18 cellular contexts compared by ENCODE assay signal in genomic region chr2:77095096-77095495, GRCh38.
DNase-seq lines count a peak whose midpoint lies in the region; ATAC-seq and TF ChIP-seq lines count a peak whose summit lies in the region.
"Had no signal": no experiment of that assay in that cellular context is flagged by ENCODE, and none has a peak within 500 bp of the region (broad histone marks: within the 10 kb centered on the region; RNA-seq: fewer than 3 reads in every experiment).

No MANE protein-coding gene starts in this region.

- H4K8ac ChIP-seq in H9 (replicated peaks; ENCODE audit: insufficient read length, low read depth, low read length): no peak overlapping the region

- H3K27me3 Mint-ChIP-seq in H9 (ENCODE audit: low read depth) (no peaks in the 10 kb centered on the region), endodermal cell (ENCODE audit: insufficient read depth) (no peaks in the 10 kb centered on the region)
- H3K27me3 Mint-ChIP-seq: CD4-positive, alpha-beta memory T cell had no signal

- no peak overlapping the region for H2BK20ac ChIP-seq in H9 (ENCODE audit: low read depth, low read length, poor library complexity, severe bottlenecking)

- H3K36me3 ChIP-seq in DOHH2 (ENCODE audit: control insufficient read depth, low read length) (no peaks in the 10 kb centered on the region), Karpas-422 (ENCODE audit: insufficient read depth, low read length) (no peaks in the 10 kb centered on the region), iPS-18a (ENCODE audit: control insufficient read depth, low read depth, low read length) (peaks cover 44% of the 10 kb centered on the region), endodermal cell (ENCODE audit: control insufficient read depth, insufficient read depth, low read length) (peaks cover 7% of the 10 kb centered on the region), aorta (ENCODE audit: control insufficient read depth in 1 of 2, insufficient read depth in 2 of 2, low read length in 1 of 2) (no peaks in the 10 kb centered on the region)
- H3K36me3 ChIP-seq: BLaER1, HAP-1 had no signal

- no peak overlapping the region for H3K23ac ChIP-seq in H9 (ENCODE audit: insufficient read length, low read depth, low read length)

- no peak overlapping the region for H3K14ac ChIP-seq in H9 (ENCODE audit: insufficient read depth, low read length)

- H3K79me2 ChIP-seq in DOHH2 (ENCODE audit: control insufficient read depth, low read length) (no peaks in the 10 kb centered on the region), H9 (ENCODE audit: insufficient read depth, low read length) (peaks cover 5% of the 10 kb centered on the region; the same call in 1 of the 2 replicates), Karpas-422 (ENCODE audit: low read length) (no peaks in the 10 kb centered on the region)

- peaks cover 59 to 66% of the 10 kb centered on the region in 2 experiments for H3K4me1 Mint-ChIP-seq in H9
- H3K4me1 Mint-ChIP-seq in endodermal cell: peaks cover 34% of the 10 kb centered on the region
- H3K4me1 Mint-ChIP-seq: CD14-positive monocyte; CD4-positive, alpha-beta memory T cell had no signal

- no peaks in the 10 kb centered on the region for H3K79me1 ChIP-seq in H9 (ENCODE audit: insufficient read depth, low read depth, low read length, poor library complexity, severe bottlenecking)

- no peaks in the 10 kb centered on the region for H3K9me2 ChIP-seq in DOHH2 (replicated peaks; ENCODE audit: control insufficient read depth, low read length)
- H3K9me2 ChIP-seq in Karpas-422 (replicated peaks; ENCODE audit: insufficient read depth, low read length): no peaks in the 10 kb centered on the region

- TF ChIP-seq CTCF in DOHH2 (IDR thresholded peaks at IDR 0.05; ENCODE audit: low read depth, low read length, poor library complexity, severe bottlenecking) (no peak), H9 (conservative IDR thresholded peaks at IDR 0.05) (no peak), endodermal cell (conservative IDR thresholded peaks at IDR 0.05) (no peak), omental fat pad (IDR thresholded peaks at IDR 0.05) (no peak)

- H3K27me3 ChIP-seq in DOHH2 (ENCODE audit: control insufficient read depth, low read length) (no peaks in the 10 kb centered on the region), H9 (ENCODE audit: insufficient read depth, low read length) (no peaks in the 10 kb centered on the region), Karpas-422 (ENCODE audit: low read length) (no peaks in the 10 kb centered on the region), iPS-18a (ENCODE audit: control insufficient read depth, insufficient read depth, low read length) (no peaks in the 10 kb centered on the region), endodermal cell (ENCODE audit: control insufficient read depth, insufficient read depth, low read length, poor library complexity, severe bottlenecking) (no peaks in the 10 kb centered on the region), aorta (ENCODE audit: control insufficient read depth in 1 of 2, insufficient read depth in 2 of 2, low read length in 1 of 2) (no peaks in the 10 kb centered on the region)
- H3K27me3 ChIP-seq: BLaER1 had no signal

- WGBS in H9 (ENCODE audit: extremely low coverage, insufficient read length, low lambda C conversion rate): no CpG with 5 or more reads among the region's 1 CpG
- WGBS in endodermal cell (ENCODE audit: insufficient coverage in 1 of 2, insufficient read length in 1 of 2), 2 experiments: 100% methylated on average over 1 of the region's 1 CpG; no CpG with 5 or more reads in 1 of the 2 experiments
- WGBS in aorta, 2 donors: 55 to 76% methylated on average over 1 of the region's 1 CpG

- H2BK12ac ChIP-seq in H9 (ENCODE audit: insufficient read length, low read depth, low read length): no peak overlapping the region

- H3T11ph ChIP-seq in H9 (ENCODE audit: low read length): no peak overlapping the region

- no peaks in the 10 kb centered on the region for H4K20me1 ChIP-seq in DOHH2 (ENCODE audit: control insufficient read depth, insufficient read depth, low read depth, low read length)
- H4K20me1 ChIP-seq in H9 (ENCODE audit: control insufficient read depth, insufficient read depth, insufficient read length): no peaks in the 10 kb centered on the region
- no peaks in the 10 kb centered on the region for H4K20me1 ChIP-seq in Karpas-422 (ENCODE audit: insufficient read depth, low read depth, low read length)
- H4K20me1 ChIP-seq: BLaER1 had no signal

- H3K4me1 ChIP-seq in DOHH2 (ENCODE audit: control insufficient read depth, low read length) (peaks cover 8% of the 10 kb centered on the region), H9 (ENCODE audit: insufficient read depth, low read length) (no peaks in the 10 kb centered on the region), Karpas-422 (ENCODE audit: low read length) (peaks cover 8% of the 10 kb centered on the region), iPS-18a (ENCODE audit: control insufficient read depth, low read depth, low read length) (peaks cover 15% of the 10 kb centered on the region), endodermal cell (ENCODE audit: control insufficient read depth, insufficient read depth, low read length) (no peaks in the 10 kb centered on the region), aorta (ENCODE audit: control insufficient read depth in 1 of 2, insufficient read depth in 2 of 2, low read length in 2 of 2) (no peaks in the 10 kb centered on the region)
- H3K4me1 ChIP-seq: BLaER1, HAP-1 had no signal

- H3K4me3 Mint-ChIP-seq in H9 (peak overlapping the region; percentile 50 to 67), endodermal cell (no peak overlapping the region)
- H3K4me3 Mint-ChIP-seq: CD14-positive monocyte; CD4-positive, alpha-beta memory T cell had no signal

- H2BK5ac ChIP-seq in H9 (ENCODE audit: insufficient read length, low read length): no peak overlapping the region

- H2AFZ ChIP-seq in H9 (ENCODE audit: low read length): no peak overlapping the region
- H2AFZ ChIP-seq in Karpas-422 (ENCODE audit: low read length): no peak overlapping the region

- no peak overlapping the region for H2AK5ac ChIP-seq in H9 (ENCODE audit: insufficient read length, low read length)

- H3K27ac Mint-ChIP-seq in H9 (peak overlapping the region in 1 of 3 experiments; percentile 93; a peak in 1 of 7 replicates), endodermal cell (no peak overlapping the region)
- H3K27ac Mint-ChIP-seq: CD14-positive monocyte; CD4-positive, alpha-beta memory T cell had no signal

- peaks cover 0 to 13% of the 10 kb centered on the region in 2 experiments; a peak in 3 of 5 replicates for H3K9me3 Mint-ChIP-seq in H9
- no peaks in the 10 kb centered on the region for H3K9me3 Mint-ChIP-seq in endodermal cell

- H3K9ac ChIP-seq in H9 (ENCODE audit: extremely low read depth, insufficient read length, low read length) (no peak overlapping the region), Karpas-422 (ENCODE audit: low read length) (no peak overlapping the region), iPS-18a (ENCODE audit: low read length) (no peak overlapping the region), endodermal cell (ENCODE audit: extremely low read depth, low read length, poor library complexity, severe bottlenecking) (no peak overlapping the region)
- H3K9ac ChIP-seq: BLaER1 had no signal

- DNase-seq in H9 (no peak), Karpas-422 (no peak), endodermal cell (no peak), aorta (no peak), omental fat pad (ENCODE audit: low spot score) (no peak)
- DNase-seq: 8988T; Calu3; CD4-positive, alpha-beta memory T cell; DND-41; GDM1; GOT3; IMR-90 had no signal

- no peak overlapping the region for H3K56ac ChIP-seq in H9 (ENCODE audit: insufficient read length, low read depth, low read length)

- ATAC-seq in aorta (ENCODE audit: low FRiP score) (no peak), omental fat pad (ENCODE audit: low FRiP score) (no peak)
- ATAC-seq: K562 had no signal

- H4K5ac ChIP-seq in H9 (ENCODE audit: insufficient read length, low read depth, low read length): no peak overlapping the region

- no peak overlapping the region for H3K4ac ChIP-seq in H9 (ENCODE audit: low read depth, low read length)

- no peak overlapping the region for H3K4me2 ChIP-seq in DOHH2 (ENCODE audit: low read length)
- H3K4me2 ChIP-seq in H9 (ENCODE audit: insufficient read depth, insufficient read length, low read length): peak overlapping the region; percentile 22
- peak overlapping the region; percentile 20 for H3K4me2 ChIP-seq in Karpas-422 (ENCODE audit: low read depth, low read length, poor library complexity, severe bottlenecking)
- H3K4me2 ChIP-seq: BLaER1 had no signal

- H3K4me3 ChIP-seq in DOHH2 (ENCODE audit: low read length) (0 out of 2 replicates have a peak overlapping the region, but pooled peaks have one; percentile 5), Karpas-422 (ENCODE audit: low read length) (no peak overlapping the region), iPS-18a (ENCODE audit: low read length) (peak overlapping the region; percentile 51), endodermal cell (ENCODE audit: low read length) (no peak overlapping the region), aorta (ENCODE audit: low read length in 2 of 2) (no peak overlapping the region)
- H3K4me3 ChIP-seq: BLaER1, HAP-1, K562 had no signal

- H3K9me3 ChIP-seq in DOHH2 (ENCODE audit: control insufficient read depth, insufficient read depth, low read length): no peaks in the 10 kb centered on the region
- H3K9me3 ChIP-seq in H9 (ENCODE audit: control insufficient read depth, low read depth, low read length): no peaks in the 10 kb centered on the region
- peaks cover 2% of the 10 kb centered on the region; the same call in 1 of the 2 replicates for H3K9me3 ChIP-seq in Karpas-422 (ENCODE audit: low read length)
- no peaks in the 10 kb centered on the region for H3K9me3 ChIP-seq in iPS-18a (ENCODE audit: control insufficient read depth, low read depth, low read length)
- H3K9me3 ChIP-seq in endodermal cell (ENCODE audit: control insufficient read depth, low read length): peaks cover 2% of the 10 kb centered on the region
- H3K9me3 ChIP-seq in aorta (ENCODE audit: control insufficient read depth, low read length): no peaks in the 10 kb centered on the region
- H3K9me3 ChIP-seq: BLaER1, HAP-1 had no signal

- no peak overlapping the region for H4K91ac ChIP-seq in H9 (ENCODE audit: insufficient read length, low read depth, low read length)

- H2BK120ac ChIP-seq in H9 (ENCODE audit: low read depth, low read length, poor library complexity, severe bottlenecking): no peak overlapping the region

- H3K36me3 Mint-ChIP-seq in H9 (ENCODE audit: insufficient read depth in 1 of 3, low read depth in 3 of 3) (peaks cover 67 to 77% (median 69%) of the 10 kb centered on the region in 3 experiments), endodermal cell (ENCODE audit: low read depth) (peaks cover 45% of the 10 kb centered on the region)
- H3K36me3 Mint-ChIP-seq: CD14-positive monocyte; CD4-positive, alpha-beta memory T cell had no signal

- no peak overlapping the region for H3K18ac ChIP-seq in H9 (ENCODE audit: insufficient read length, low read depth, low read length)

- H3F3A ChIP-seq in DOHH2 (ENCODE audit: control insufficient read depth, insufficient read depth): no peaks in the 10 kb centered on the region

- no peaks in the 10 kb centered on the region for H3K23me2 ChIP-seq in H9 (ENCODE audit: insufficient read length, low read depth, low read length, poor library complexity, severe bottlenecking)

- no peak overlapping the region for H2BK15ac ChIP-seq in H9 (ENCODE audit: low read depth, low read length)

- intact Hi-C loops in aorta (cut with DNase I): no loop called here

- H3K27ac ChIP-seq in DOHH2 (ENCODE audit: low read depth, low read length) (no peak overlapping the region), H9 (ENCODE audit: insufficient read length, low read depth, low read length) (no peak overlapping the region), Karpas-422 (ENCODE audit: low read length) (no peak overlapping the region), iPS-18a (ENCODE audit: low read length) (peak overlapping the region; percentile 21), endodermal cell (ENCODE audit: low read depth, low read length) (no peak overlapping the region), aorta (ENCODE audit: low read depth in 1 of 2, low read length in 2 of 2) (no peak overlapping the region)
- H3K27ac ChIP-seq: BLaER1 had no signal

Comparison
In these comparisons a context has a peak if more than half of its experiments do, and no peak if none do; other contexts are left out.
1. H3K4me3 ChIP-seq: peak in DOHH2 (single experiment) and iPS-18a (single experiment); none in Karpas-422 (single experiment), endodermal cell (single experiment) and aorta (0 of 2).